16 cellular contexts compared by ENCODE assay signal in the genomic region with DNA sequence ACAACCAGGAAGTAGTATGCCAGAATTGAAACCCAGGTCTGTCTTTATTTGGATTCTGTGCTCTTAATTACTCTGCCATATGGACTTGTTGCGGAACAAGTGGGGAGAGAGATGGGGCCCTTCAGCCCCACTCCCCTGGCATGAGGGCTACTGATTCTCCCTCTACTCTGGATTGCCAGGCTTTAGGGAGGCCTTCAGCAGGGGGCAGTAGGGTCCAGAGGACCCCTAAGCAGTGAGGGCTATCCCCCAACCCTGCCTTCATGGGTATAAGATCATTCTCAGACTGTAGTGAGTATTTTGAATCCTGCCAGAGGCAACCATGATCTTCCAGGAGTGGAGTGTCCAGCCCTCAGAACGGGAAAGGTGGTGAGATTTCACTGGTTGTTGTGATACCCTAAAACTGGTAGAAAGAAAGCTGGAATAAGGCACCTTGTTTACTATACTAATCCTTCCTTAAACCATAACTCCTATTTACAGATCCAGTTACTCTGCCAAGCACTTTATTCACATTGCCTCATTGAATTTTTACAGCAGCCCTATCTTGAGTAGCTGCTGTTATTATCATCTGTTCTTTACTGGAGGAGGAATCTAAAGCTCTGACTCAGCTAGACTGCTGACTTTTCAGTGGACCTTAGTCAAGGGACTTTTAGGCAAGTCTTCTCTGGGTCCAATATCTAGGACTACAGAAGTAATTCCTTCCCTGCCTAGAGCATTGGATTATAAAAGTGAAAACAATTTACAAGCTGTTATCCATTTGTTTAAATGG. TPM values are rescaled to one million over a fixed set of nuclear protein-coding genes. Genes with fewer than 3 reads are reported as not detected.
DNase-seq lines count a peak whose midpoint lies in the region; ATAC-seq and TF ChIP-seq lines count a peak whose summit lies in the region.
"Had no signal": no experiment of that assay in that cellular context is flagged by ENCODE, and none has a peak within 500 bp of the region (broad histone marks: within the 10 kb centered on the region; RNA-seq: fewer than 3 reads in every experiment).

No MANE protein-coding gene starts in this region.

- H3K27me3 ChIP-seq in Peyer's patch (no peaks in the 10 kb centered on the region), SJCRH30 (no peaks in the 10 kb centered on the region)
- H3K27me3 ChIP-seq: foreskin keratinocyte had no signal

- DNase-seq in DMS 273 (lab: John Stamatoyannopoulos, UW; ENCODE audit: unreplicated experiment) (peak; percentile 67), Peyer's patch (no peak), fibroblast of peridontal ligament (ENCODE audit: extremely low read depth) (peak; percentile 74), non-pigmented ciliary epithelial cell (ENCODE audit: low read depth) (peak; percentile 42), NCI-H2029 treated with DMSO at 0.1 percent for 48 hours (lab: John Stamatoyannopoulos, UW) (no peak), SJCRH30 (no peak), GM20000 (ENCODE audit: low spot score) (no peak)
- DNase-seq: activated CD4-positive, alpha-beta T cell treated with anti-CD3 and anti-CD28 coated beads for 1 hour; cerebellar nuclear complex; foreskin keratinocyte; MM.1S; NCI-H526; nucleus accumbens; SHP77 treated with DMSO at 0.1 percent for 48 hours had no signal

- H3K27ac ChIP-seq in Peyer's patch (peak overlapping the region in 3 of 4 donors; percentile 51 to 87 (median 81)), SJCRH30 (no peak overlapping the region)
- H3K27ac ChIP-seq: foreskin keratinocyte had no signal

- H3K9me3 ChIP-seq in Peyer's patch = no peaks in the 10 kb centered on the region
- H3K9me3 ChIP-seq in SJCRH30 (replicated peaks) = no peaks in the 10 kb centered on the region

- H3K4me3 ChIP-seq in Peyer's patch = no peak overlapping the region
- H3K4me3 ChIP-seq in SJCRH30 = no peak overlapping the region

- no peak for TF ChIP-seq POLR2A in Peyer's patch (IDR thresholded peaks at IDR 0.05)

- no peak for ATAC-seq in GM21447 (IDR thresholded peaks at IDR 0.05; ENCODE audit: unreplicated experiment)
- ATAC-seq: activated T-helper 17 cell treated with anti-CD3 and anti-CD28 coated beads, Interleukin-2, amount 50 U/mL, for 72 hours; foreskin keratinocyte had no signal

- H3K36me3 ChIP-seq in Peyer's patch (no peaks in the 10 kb centered on the region), SJCRH30 (no peaks in the 10 kb centered on the region)

- peaks cover 0 to 19% (median 3%) of the 10 kb centered on the region in 4 donors for H3K4me1 ChIP-seq in Peyer's patch
- no peaks in the 10 kb centered on the region for H3K4me1 ChIP-seq in SJCRH30
- H3K4me1 ChIP-seq: foreskin keratinocyte had no signal

- TF ChIP-seq CTCF in Peyer's patch (IDR thresholded peaks at IDR 0.05) = no peak
- no peak for TF ChIP-seq CTCF in GM20000 (IDR thresholded peaks at IDR 0.05; ENCODE audit: extremely low read depth, missing control alignments)

RNA-seq across cellular contexts. Expression of gene LARP1, which starts 31.3 kb away (rescaled TPM):
- total RNA-seq in Peyer's patch = 100 to 1,000 TPM in 3 of 4 donors, 10 to 100 TPM in 1; 84.1 to 177 (median 127) TPM
- 99.9 and 100.0 TPM in 2 replicates for total RNA-seq in SJCRH30 (2014; rRNA removed; shearing (Covaris generic))

Comparison
In these comparisons a context has a peak if more than half of its experiments do, and no peak if none do; other contexts are left out.
1. DNase-seq: peak in DMS 273 (single experiment), fibroblast of peridontal ligament (single experiment) and non-pigmented ciliary epithelial cell (single experiment); none in Peyer's patch (0 of 3), NCI-H2029 treated with DMSO at 0.1 percent for 48 hours (single experiment), SJCRH30 (0 of 2) and GM20000 (single experiment).